2 cellular contexts compared by ENCODE assay signal in genomic region chr22:20205464-20205963, GRCh38.
TF ChIP-seq lines count a peak whose summit lies in the region.

No MANE protein-coding gene starts in this region.

TF ChIP-seq in A549, 52 proteins besides CTCF, POLR2A, EP300 and RAD21:
- no peak for TF ChIP-seq FOSL2 (IDR thresholded peaks at IDR 0.05)
- no peak for TF ChIP-seq FOSL2 (CRISPR knock-in tag; IDR thresholded peaks at IDR 0.05)
- TF ChIP-seq RARB (CRISPR knock-in tag; IDR thresholded peaks at IDR 0.05): no peak
- TF ChIP-seq FOXS1 (CRISPR knock-in tag; IDR thresholded peaks at IDR 0.05): no peak
- TF ChIP-seq PHF8 (IDR thresholded peaks at IDR 0.05; ENCODE audit: borderline replicate concordance, low read depth): no peak
- TF ChIP-seq EHMT2 (IDR thresholded peaks at IDR 0.05; ENCODE audit: low read depth): no peak
- TF ChIP-seq ELK1 (IDR thresholded peaks at IDR 0.05; ENCODE audit: low read depth, low read length): no peak
- no peak for TF ChIP-seq CBX2 (IDR thresholded peaks at IDR 0.05; ENCODE audit: borderline replicate concordance, low read depth)
- TF ChIP-seq CHD2 (IDR thresholded peaks at IDR 0.05; ENCODE audit: low read length, partially characterized antibody): no peak
- TF ChIP-seq CBX8 (IDR thresholded peaks at IDR 0.05): no peak
- TF ChIP-seq CHD4 (IDR thresholded peaks at IDR 0.05; ENCODE audit: borderline replicate concordance): no peak
TF ChIP-seq in A549: peak in this region for 0.

TF ChIP-seq in HCT116, 20 proteins besides CTCF, POLR2A, EP300 and RAD21:
- TF ChIP-seq SRF (IDR thresholded peaks at IDR 0.05; ENCODE audit: low read depth) (no peak), SP1 (IDR thresholded peaks at IDR 0.05; ENCODE audit: low read depth) (no peak), ATF3 (IDR thresholded peaks at IDR 0.05) (no peak), ZBTB33 (IDR thresholded peaks at IDR 0.05; ENCODE audit: extremely low read depth, insufficient replicate concordance, low read length) (no peak), ELF1 (IDR thresholded peaks at IDR 0.05; ENCODE audit: borderline replicate concordance, low read depth) (no peak), EZH2 (IDR thresholded peaks at IDR 0.05) (no peak), JUND (IDR thresholded peaks at IDR 0.05) (no peak), ZFX (IDR thresholded peaks at IDR 0.05) (no peak)
